Comparison of ENCODE assay signal across 17 cellular contexts in genomic region chr11:19907008-19907579, GRCh38.
DNase-seq lines count a peak whose midpoint lies in the region; ATAC-seq and TF ChIP-seq lines count a peak whose summit lies in the region.
"Had no signal": no experiment of that assay in that cellular context is flagged by ENCODE, and none has a peak within 500 bp of the region (broad histone marks: within the 10 kb centered on the region; RNA-seq: fewer than 3 reads in every experiment).

No MANE protein-coding gene starts in this region.

- DNase-seq in GM10266 (ENCODE audit: extremely low spot score) (peak; percentile 47), HK-2 (ENCODE audit: unreplicated experiment) (no peak), NCI-H510A (lab: John Stamatoyannopoulos, UW) (no peak)
- DNase-seq in activated effector memory CD4-positive, alpha-beta T cell treated with anti-CD3 and anti-CD28 coated beads, Interleukin-2, amount 50 U/mL, for 16 hours, result no peak
- DNase-seq: activated gamma-delta T cell; dermis blood vessel endothelial cell; DND-41; HFFc6; NCI-H187; NCI-H524 treated with DMSO at 0.1 percent for 48 hours; stimulated activated CD4-positive, alpha-beta T cell treated with anti-CD3 and anti-CD28 coated beads, Interleukin-2, amount 100 ng/mL, for 48 hours; transverse colon had no signal

- no peak for TF ChIP-seq CTCF in GM10266 (IDR thresholded peaks at IDR 0.05; ENCODE audit: control insufficient read depth, insufficient read depth, low read depth, missing control alignments)

- ATAC-seq in GM19025 (IDR thresholded peaks at IDR 0.05; ENCODE audit: low read depth, unreplicated experiment) (peak; percentile 70), HG02759 (IDR thresholded peaks at IDR 0.05; ENCODE audit: unreplicated experiment) (peak; percentile 86), HG03442 (IDR thresholded peaks at IDR 0.05; ENCODE audit: unreplicated experiment) (peak; percentile 76), HG03139 (IDR thresholded peaks at IDR 0.05; ENCODE audit: unreplicated experiment) (no peak)
- ATAC-seq: A549 had no signal
